In genomic region chr3:69360690-69361089, GRCh38 we compare ENCODE assay signal across 24 cellular contexts.
"Had no signal": no experiment of that assay in that cellular context is flagged by ENCODE, and none has a peak within 500 bp of the region (broad histone marks: within the 10 kb centered on the region; RNA-seq: fewer than 3 reads in every experiment).

No MANE protein-coding gene starts in this region.

- H3K9me3 Mint-ChIP-seq: mesothelial cell of epicardium had no signal

- H3K4me3 ChIP-seq: coronary artery, dorsolateral prefrontal cortex, esophagus muscularis mucosa, gastroesophageal sphincter, heart left ventricle, hepatocyte, lower lobe of right lung, mucosa of descending colon had no signal

- H3K36me3 Mint-ChIP-seq: mesothelial cell of epicardium had no signal

- H3K4me3 Mint-ChIP-seq: endodermal cell; immature natural killer cell; mesothelial cell of epicardium; naive B cell; naive thymus-derived CD8-positive, alpha-beta T cell had no signal

- H3K4me1 Mint-ChIP-seq: endodermal cell had no signal

- H3K36me3 ChIP-seq: esophagus muscularis mucosa, gastroesophageal sphincter, heart left ventricle, lower lobe of right lung had no signal

- H3K27me3 ChIP-seq: dorsolateral prefrontal cortex, esophagus muscularis mucosa, foreskin keratinocyte, gastroesophageal sphincter, heart left ventricle, hepatocyte had no signal

- DNase-seq: dorsolateral prefrontal cortex; effector CD4-positive, alpha-beta T cell; effector memory CD4-positive, alpha-beta T cell; endodermal cell; foreskin keratinocyte; heart left ventricle; hypothalamus; immature natural killer cell; islet precursor cell; kidney; kidney glomerular epithelial cell; left colon; left ventricle myocardium superior; lower lobe of right lung; mesenchymal stem cell; mucosa of descending colon; naive B cell; naive thymus-derived CD8-positive, alpha-beta T cell had no signal

- H3K27ac Mint-ChIP-seq: endodermal cell; immature natural killer cell; mesothelial cell of epicardium; naive B cell; naive thymus-derived CD8-positive, alpha-beta T cell had no signal

- ATAC-seq: foreskin keratinocyte; gastroesophageal sphincter; heart left ventricle; left colon; left lobe of liver; left ventricle myocardium superior; lower lobe of right lung; mucosa of descending colon; naive thymus-derived CD8-positive, alpha-beta T cell had no signal

- H3K4me1 ChIP-seq: esophagus muscularis mucosa, gastroesophageal sphincter had no signal

- H3K27me3 Mint-ChIP-seq: naive B cell had no signal

- H3K27ac ChIP-seq: coronary artery, esophagus muscularis mucosa, foreskin keratinocyte, gastroesophageal sphincter, hepatocyte, lower lobe of right lung had no signal

- H3K9me3 ChIP-seq: esophagus muscularis mucosa, lower lobe of right lung, mucosa of descending colon had no signal
